ENCODE assay signal across 3 cellular contexts in the genomic region with DNA sequence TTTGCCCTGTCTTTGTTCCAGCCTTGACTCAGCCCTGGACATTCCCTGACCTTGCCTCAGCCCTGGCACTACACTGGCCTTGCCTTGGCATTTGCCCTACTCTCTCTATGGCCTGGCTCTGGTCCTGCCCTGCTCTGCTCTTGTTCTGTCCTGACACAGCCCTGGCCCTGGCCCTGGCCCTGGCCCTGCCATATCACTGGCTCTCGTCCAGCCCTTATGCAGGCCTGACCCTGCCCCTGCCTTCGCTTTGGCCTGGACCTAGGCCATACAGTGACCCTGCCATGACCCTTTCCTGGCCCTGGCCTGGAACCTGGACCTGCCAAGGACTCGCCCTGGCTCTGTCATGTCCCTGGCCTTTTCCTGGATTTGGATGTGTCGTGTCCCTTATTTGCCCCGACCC.
"Had no signal": no experiment of that assay in that cellular context is flagged by ENCODE, and none has a peak within 500 bp of the region (broad histone marks: within the 10 kb centered on the region; RNA-seq: fewer than 3 reads in every experiment).

No MANE protein-coding gene starts in this region.

- ATAC-seq: GM12878 had no signal

- DNase-seq: GDM1, GF-D8 had no signal

- H3K4me3 ChIP-seq: GM12878 had no signal
